In genomic region chr3:113747719-113748046, GRCh38 we compare ENCODE assay signal across 8 cellular contexts. TPM values are rescaled to one million over a fixed set of nuclear protein-coding genes. Genes with fewer than 3 reads are reported as not detected.
DNase-seq lines count a peak whose midpoint lies in the region; ATAC-seq and TF ChIP-seq lines count a peak whose summit lies in the region.

No MANE protein-coding gene starts in this region.

- no peaks in the 10 kb centered on the region for H3K36me3 ChIP-seq in endodermal cell (ENCODE audit: control insufficient read depth, insufficient read depth, low read length)

- H3K4me1 ChIP-seq in endodermal cell (ENCODE audit: control insufficient read depth, insufficient read depth, low read length), result peaks cover 9% of the 10 kb centered on the region

- H3K27me3 Mint-ChIP-seq in T-helper 1 cell treated with Interleukin-12 subunit alpha and Interleukin-12 subunit beta and Interleukin-4 antibody, amounts not matched to agents 30 μg/mL and 1 μg/mL, for 36 hours (ENCODE audit: low read depth), result no peaks in the 10 kb centered on the region
- no peaks in the 10 kb centered on the region for H3K27me3 Mint-ChIP-seq in endodermal cell (ENCODE audit: insufficient read depth)
- H3K27me3 Mint-ChIP-seq in osteocyte (ENCODE audit: unreplicated experiment), result no peaks in the 10 kb centered on the region

- peaks cover 11% of the 10 kb centered on the region for H3K36me3 Mint-ChIP-seq in T-helper 1 cell treated with Interleukin-12 subunit alpha and Interleukin-12 subunit beta and Interleukin-4 antibody, amounts not matched to agents 30 μg/mL and 1 μg/mL, for 36 hours (ENCODE audit: low read depth)
- H3K36me3 Mint-ChIP-seq in endodermal cell (ENCODE audit: low read depth), result no peaks in the 10 kb centered on the region
- no peaks in the 10 kb centered on the region for H3K36me3 Mint-ChIP-seq in osteocyte (ENCODE audit: unreplicated experiment)

- H3K4me3 ChIP-seq in AG09309 (ENCODE audit: control insufficient read depth, low read depth, low read length), result peak overlapping the region; percentile 100
- H3K4me3 ChIP-seq in endodermal cell (ENCODE audit: low read length), result peak overlapping the region; percentile 97

- no peaks in the 10 kb centered on the region for H3K9me3 ChIP-seq in endodermal cell (ENCODE audit: control insufficient read depth, low read length)

- H3K4me3 Mint-ChIP-seq in T-helper 1 cell treated with Interleukin-12 subunit alpha and Interleukin-12 subunit beta and Interleukin-4 antibody, amounts not matched to agents 30 μg/mL and 1 μg/mL, for 36 hours, result peak overlapping the region; percentile 97
- H3K4me3 Mint-ChIP-seq in endodermal cell (peak overlapping the region; percentile 97), osteocyte (ENCODE audit: unreplicated experiment) (peak overlapping the region; percentile 99)

- H3K4me1 Mint-ChIP-seq in T-helper 1 cell treated with Interleukin-12 subunit alpha and Interleukin-12 subunit beta and Interleukin-4 antibody, amounts not matched to agents 30 μg/mL and 1 μg/mL, for 36 hours (ENCODE audit: low read depth), result peaks cover 48% of the 10 kb centered on the region
- peaks cover 34% of the 10 kb centered on the region for H3K4me1 Mint-ChIP-seq in endodermal cell
- H3K4me1 Mint-ChIP-seq in osteocyte (ENCODE audit: unreplicated experiment), result peaks cover 47% of the 10 kb centered on the region

- no peak for DNase-seq in AG09309 (ENCODE audit: low read depth)
- DNase-seq in endodermal cell, result no peak
- DNase-seq in osteocyte (ENCODE audit: extremely low spot score, unreplicated experiment), result no peak
- no peak for DNase-seq in HPDE6-E6E7 (ENCODE audit: extremely low spot score)
- no peak for DNase-seq in 8988T

- H3K27ac ChIP-seq in endodermal cell (ENCODE audit: low read depth, low read length), result no peak overlapping the region

- H3K9ac ChIP-seq in endodermal cell (ENCODE audit: extremely low read depth, low read length, poor library complexity, severe bottlenecking), result peak overlapping the region; percentile 96

- H3K27ac Mint-ChIP-seq in T-helper 1 cell treated with Interleukin-12 subunit alpha and Interleukin-12 subunit beta and Interleukin-4 antibody, amounts not matched to agents 30 μg/mL and 1 μg/mL, for 36 hours, result peak overlapping the region; percentile 100
- H3K27ac Mint-ChIP-seq in endodermal cell (peak overlapping the region; percentile 99), osteocyte (ENCODE audit: unreplicated experiment) (peak overlapping the region; percentile 100)

- TF ChIP-seq CTCF in AG09309 (IDR thresholded peaks at IDR 0.05; ENCODE audit: control insufficient read depth, insufficient read depth, low read depth, low read length, missing control alignments), result no peak
- TF ChIP-seq CTCF in endodermal cell (conservative IDR thresholded peaks at IDR 0.05), result no peak
- no peak for TF ChIP-seq CTCF in osteocyte (IDR thresholded peaks at IDR 0.05)

- no peaks in the 10 kb centered on the region for H3K9me3 Mint-ChIP-seq in T-helper 1 cell treated with Interleukin-12 subunit alpha and Interleukin-12 subunit beta and Interleukin-4 antibody, amounts not matched to agents 30 μg/mL and 1 μg/mL, for 36 hours
- no peaks in the 10 kb centered on the region for H3K9me3 Mint-ChIP-seq in endodermal cell
- H3K9me3 Mint-ChIP-seq in osteocyte (ENCODE audit: unreplicated experiment), result no peaks in the 10 kb centered on the region

- 6 to 11% methylated on average over 5 to 6 of the region's 6 CpGs for WGBS in endodermal cell (ENCODE audit: insufficient coverage in 1 of 2, insufficient read length in 1 of 2), 2 experiments

- ATAC-seq in GM21381 (IDR thresholded peaks at IDR 0.05; ENCODE audit: unreplicated experiment), result peak; percentile 13
- no peak for ATAC-seq in GM21367 (IDR thresholded peaks at IDR 0.05; ENCODE audit: unreplicated experiment)

- no peaks in the 10 kb centered on the region for H3K27me3 ChIP-seq in endodermal cell (ENCODE audit: control insufficient read depth, insufficient read depth, low read length, poor library complexity, severe bottlenecking)

RNA-seq across cellular contexts. Expression of gene ATP6V1A, which starts 0.8 kb away (rescaled TPM):
- total RNA-seq in endodermal cell (10 to 100 TPM; 58.4 to 63.4 TPM), osteocyte (73.7 and 84.7 TPM in 2 replicates)
- polyA plus RNA-seq in endodermal cell (2013, experiment 1 of 2), result 39.3 TPM
- 39.2 TPM for polyA plus RNA-seq in endodermal cell (2013, experiment 2 of 2)

RNA-seq across cellular contexts. Expression of gene NAA50, which starts 1.6 kb away (rescaled TPM):
- 100 to 1,000 TPM; 137 to 150 TPM for total RNA-seq in endodermal cell
- 123 TPM for polyA plus RNA-seq in endodermal cell (2013, experiment 1 of 2)
- 116 TPM for polyA plus RNA-seq in endodermal cell (2013, experiment 2 of 2)
- total RNA-seq in osteocyte, result 82.8 and 83.1 TPM in 2 replicates

RNA-seq across cellular contexts. Expression of gene USF3, which starts 51.2 kb away (rescaled TPM):
- 10 to 100 TPM; 15.5 to 17.6 TPM for total RNA-seq in endodermal cell
- 10.5 TPM for polyA plus RNA-seq in endodermal cell (2013, experiment 1 of 2)
- polyA plus RNA-seq in endodermal cell (2013, experiment 2 of 2), result 12.5 TPM
- total RNA-seq in osteocyte, result 12.0 and 12.6 TPM in 2 replicates
